In genomic region chr3:186219211-186219638, GRCh38 we compare ENCODE assay signal across 21 cellular contexts.
A peak's percentile ranks its signal among the peaks of the same experiment; 100 is the strongest.
DNase-seq lines count a peak whose midpoint lies in the region; ATAC-seq and TF ChIP-seq lines count a peak whose summit lies in the region.
"Had no signal": no experiment of that assay in that cellular context is flagged by ENCODE, and none has a peak within 500 bp of the region (broad histone marks: within the 10 kb centered on the region; RNA-seq: fewer than 3 reads in every experiment).

No MANE protein-coding gene starts in this region.

- DNase-seq in Jurkat, Clone E6-1 (ENCODE audit: low read depth, low spot score) = peak; percentile 69
- DNase-seq in astrocyte of the hippocampus (ENCODE audit: low read depth, low spot score) = peak; percentile 17
- DNase-seq in heart right ventricle = peak in 1 of 2 donors; percentile 42
- no peak for DNase-seq in inferior parietal cortex (ENCODE audit: extremely low spot score)
- DNase-seq in osteoblast (ENCODE audit: insufficient read length, low spot score, missing footprints) = no peak
- DNase-seq in RWPE1 (ENCODE audit: low spot score) = no peak
- DNase-seq: activated CD4-positive, alpha-beta T cell treated with anti-CD3 and anti-CD28 coated beads for 4 hours; activated naive CD8-positive, alpha-beta T cell treated with anti-CD3 and anti-CD28 coated beads, Interleukin-2, amount 10 ng/mL, durations not matched to agents 7 days and 5 days; body of pancreas; CD8-positive, alpha-beta T cell; DMS79; kidney; natural killer cell; NCI-H1092 treated with DMSO at 0.1 percent for 48 hours; NCI-H2107; NCI-H510A treated with DMSO at 0.1 percent for 48 hours; tibial artery had no signal

- H3K36me3 ChIP-seq in heart right ventricle (no peaks in the 10 kb centered on the region), skeletal muscle tissue (ENCODE audit: control insufficient read depth in 3 of 3, insufficient read depth in 3 of 3, low read length in 3 of 3) (no peaks in the 10 kb centered on the region), osteoblast (ENCODE audit: insufficient read depth, low read length) (no peaks in the 10 kb centered on the region)
- H3K36me3 ChIP-seq: tibial artery had no signal

- no peaks in the 10 kb centered on the region for H4K20me1 ChIP-seq in osteoblast (ENCODE audit: insufficient read depth, low read length)

- intact Hi-C loops in heart right ventricle (cut with DNase I) = loop anchor here in 1 of 10 donors (10.0 kb wide), 1 partner anchor 114 kb away; the partner anchor contains the start of gene ETV5

- H3K4me1 ChIP-seq in heart right ventricle (peaks cover 4 to 57% (median 25%) of the 10 kb centered on the region in 9 donors), skeletal muscle tissue (ENCODE audit: control insufficient read depth in 3 of 3, insufficient read depth in 3 of 3, low read length in 3 of 3) (peaks cover 24 to 43% (median 38%) of the 10 kb centered on the region in 3 donors), osteoblast (ENCODE audit: insufficient read depth, low read length) (peaks cover under 1% of the 10 kb centered on the region)

- H3K27ac ChIP-seq in heart right ventricle (peak overlapping the region in 7 of 10 donors; percentile 4 to 64 (median 52)), skeletal muscle tissue (ENCODE audit: low read depth, low read length) (peak overlapping the region; percentile 49), osteoblast (ENCODE audit: low read depth, low read length) (no peak overlapping the region), RWPE1 (no peak overlapping the region)
- H3K27ac ChIP-seq: body of pancreas, coronary artery, parathyroid adenoma, tibial artery had no signal

- no peak overlapping the region for H3K9ac ChIP-seq in skeletal muscle tissue (ENCODE audit: low read depth in 1 of 3, low read length in 3 of 3)
- H3K9ac ChIP-seq: parathyroid adenoma had no signal

- H3K79me2 ChIP-seq in osteoblast (ENCODE audit: insufficient read depth, low read length) = no peaks in the 10 kb centered on the region
- H3K79me2 ChIP-seq: parathyroid adenoma had no signal

- peak in 3 of 9 donors; percentile 17 to 39 (median 23) for TF ChIP-seq CTCF in heart right ventricle (IDR thresholded peaks at IDR 0.05)
- no peak for TF ChIP-seq CTCF in osteoblast (IDR thresholded peaks at IDR 0.05; ENCODE audit: extremely low read depth, low read depth, low read length)
- no peak for TF ChIP-seq CTCF in RWPE1 (conservative IDR thresholded peaks at IDR 0.05; ENCODE audit: low read depth)

- H3K9me3 ChIP-seq in heart right ventricle (no peaks in the 10 kb centered on the region), skeletal muscle tissue (ENCODE audit: control insufficient read depth in 3 of 3, low read length in 3 of 3) (no peaks in the 10 kb centered on the region), osteoblast (ENCODE audit: low read depth, low read length) (no peaks in the 10 kb centered on the region)
- H3K9me3 ChIP-seq: body of pancreas, tibial artery had no signal

- peak in 7 of 8 donors; percentile 44 to 91 (median 78) for ATAC-seq in heart right ventricle
- ATAC-seq: body of pancreas; CD8-positive, alpha-beta T cell; natural killer cell; stimulated activated memory B cell treated with anti-CD40 and anti-IgM and Interleukin-4, amounts not matched to agents 10 μg/mL and 1 μg/mL and 100 μg/mL, for 72 hours had no signal

- no peak overlapping the region for H2AFZ ChIP-seq in osteoblast (ENCODE audit: low read length)
- H2AFZ ChIP-seq: parathyroid adenoma had no signal

- CTCF ChIA-PET in RWPE1 (lab: Yijun Ruan, JAX) = interaction anchor here (0.7 kb wide), 1 partner anchor 49 kb away, joined by 3 read pairs; no protein-coding TSS in a partner anchor

- H3K4me2 ChIP-seq in osteoblast (ENCODE audit: insufficient read depth, low read length) = no peak overlapping the region

- H3K27me3 ChIP-seq in heart right ventricle (no peaks in the 10 kb centered on the region), skeletal muscle tissue (ENCODE audit: control insufficient read depth in 3 of 3, insufficient read depth in 3 of 3, low read length in 3 of 3) (no peaks in the 10 kb centered on the region), osteoblast (ENCODE audit: insufficient read depth, low read length) (peaks cover 11% of the 10 kb centered on the region)
- H3K27me3 ChIP-seq: body of pancreas, tibial artery had no signal

- no peak overlapping the region for H3K4me3 ChIP-seq in Jurkat, Clone E6-1 (ENCODE audit: low read length)
- H3K4me3 ChIP-seq in heart right ventricle (no peak overlapping the region), skeletal muscle tissue (ENCODE audit: low read length in 3 of 3) (no peak overlapping the region), osteoblast (ENCODE audit: insufficient read depth, low read length) (no peak overlapping the region)
- H3K4me3 ChIP-seq: body of pancreas, coronary artery, tibial artery had no signal

- 39 to 61% methylated on average over 7 of the region's 7 CpGs for WGBS in heart right ventricle, 2 donors

- POLR2A ChIA-PET in RWPE1 (lab: Yijun Ruan, JAX; ENCODE audit: low non-redundant PET) = no interaction called here

Comparison
In these comparisons a context has a peak if more than half of its experiments do, and no peak if none do; other contexts are left out.
1. DNase-seq: peak in Jurkat, Clone E6-1 (single experiment) and astrocyte of the hippocampus (single experiment); none in inferior parietal cortex (single experiment), osteoblast (single experiment) and RWPE1 (single experiment).
2. H3K27ac ChIP-seq: peak in heart right ventricle (7 of 10) and skeletal muscle tissue (single experiment); none in osteoblast (single experiment) and RWPE1 (single experiment).